Comparison of ENCODE assay signal across 11 cellular contexts in genomic region chr11:18171377-18172000, GRCh38. TPM values are rescaled to one million over a fixed set of nuclear protein-coding genes. Genes with fewer than 3 reads are reported as not detected.
DNase-seq lines count a peak whose midpoint lies in the region; ATAC-seq and TF ChIP-seq lines count a peak whose summit lies in the region.
"Had no signal": no experiment of that assay in that cellular context is flagged by ENCODE, and none has a peak within 500 bp of the region (broad histone marks: within the 10 kb centered on the region; RNA-seq: fewer than 3 reads in every experiment).

No MANE protein-coding gene starts in this region.

- no peaks in the 10 kb centered on the region for H3K9me3 Mint-ChIP-seq in HFFc6
- no peaks in the 10 kb centered on the region for H3K9me3 Mint-ChIP-seq in natural killer cell treated with Interleukin-12 subunit alpha and Interleukin-12 subunit beta and Interleukin-15 and Interleukin-18, amount 100 ng/mL, for 72 hours
- H3K9me3 Mint-ChIP-seq in activated T-cell treated with anti-CD3 and anti-CD28 coated beads, Interleukin-2, amount 50 U/mL, for 4 hours: no peaks in the 10 kb centered on the region
- H3K9me3 Mint-ChIP-seq: T-helper 1 cell treated with Interleukin-12 subunit alpha and Interleukin-12 subunit beta and Interleukin-4 antibody, amounts not matched to agents 30 μg/mL and 1 μg/mL, for 36 hours had no signal

- no peak overlapping the region for H3K4me3 Mint-ChIP-seq in HFFc6
- no peak overlapping the region for H3K4me3 Mint-ChIP-seq in natural killer cell treated with Interleukin-12 subunit alpha and Interleukin-12 subunit beta and Interleukin-15 and Interleukin-18, amount 100 ng/mL, for 72 hours
- no peak overlapping the region for H3K4me3 Mint-ChIP-seq in activated T-cell treated with anti-CD3 and anti-CD28 coated beads, Interleukin-2, amount 50 U/mL, for 4 hours
- H3K4me3 Mint-ChIP-seq: T-helper 1 cell treated with Interleukin-12 subunit alpha and Interleukin-12 subunit beta and Interleukin-4 antibody, amounts not matched to agents 30 μg/mL and 1 μg/mL, for 36 hours had no signal

- TF ChIP-seq CTCF in HFFc6 (IDR thresholded peaks at IDR 0.05): peak; percentile 80

- H3K4me1 ChIP-seq in SJCRH30: no peaks in the 10 kb centered on the region

- peaks cover 14% of the 10 kb centered on the region for H3K27me3 Mint-ChIP-seq in HFFc6 (ENCODE audit: insufficient read depth)
- H3K27me3 Mint-ChIP-seq in natural killer cell treated with Interleukin-12 subunit alpha and Interleukin-12 subunit beta and Interleukin-15 and Interleukin-18, amount 100 ng/mL, for 72 hours: peaks cover 13 to 28% of the 10 kb centered on the region in 2 donors
- peaks cover 19% of the 10 kb centered on the region for H3K27me3 Mint-ChIP-seq in activated T-cell treated with anti-CD3 and anti-CD28 coated beads, Interleukin-2, amount 50 U/mL, for 4 hours (ENCODE audit: low read depth)

- H3K36me3 ChIP-seq in SJCRH30: no peaks in the 10 kb centered on the region

- DNase-seq in DMS53 treated with DMSO at 0.1 percent for 48 hours (lab: John Stamatoyannopoulos, UW; ENCODE audit: unreplicated experiment) (peak; percentile 25), HFFc6 (peak; percentile 29), SJCRH30 (peak; percentile 33 to 56), iris pigment epithelial cell (ENCODE audit: low read depth) (peak; percentile 27)
- DNase-seq in natural killer cell treated with Interleukin-12 subunit alpha and Interleukin-12 subunit beta and Interleukin-15 and Interleukin-18, amount 100 ng/mL, for 72 hours (ENCODE audit: low spot score): no peak
- DNase-seq in activated CD8-positive, alpha-beta memory T cell treated with anti-CD3 and anti-CD28 coated beads, Interleukin-2, amount 50 U/mL, for 48 hours: no peak
- DNase-seq in activated T-cell treated with anti-CD3 and anti-CD28 coated beads, Interleukin-2, amount 50 U/mL, for 4 hours: no peak

- H3K9me3 ChIP-seq in SJCRH30 (replicated peaks): 0 out of 2 replicates have a peak, but pooled peaks cover 3% of the 10 kb centered on the region

- H3K36me3 Mint-ChIP-seq in HFFc6 (ENCODE audit: low read depth): no peaks in the 10 kb centered on the region
- no peaks in the 10 kb centered on the region for H3K36me3 Mint-ChIP-seq in natural killer cell treated with Interleukin-12 subunit alpha and Interleukin-12 subunit beta and Interleukin-15 and Interleukin-18, amount 100 ng/mL, for 72 hours
- no peaks in the 10 kb centered on the region for H3K36me3 Mint-ChIP-seq in activated T-cell treated with anti-CD3 and anti-CD28 coated beads, Interleukin-2, amount 50 U/mL, for 4 hours (ENCODE audit: insufficient read depth)

- ATAC-seq in natural killer cell treated with Interleukin-12 subunit alpha and Interleukin-12 subunit beta and Interleukin-15 and Interleukin-18, amount 100 ng/mL, for 72 hours: no peak
- no peak for ATAC-seq in activated T-cell treated with anti-CD3 and anti-CD28 coated beads, Interleukin-2, amount 50 U/mL, for 4 hours
- no peak for ATAC-seq in GM19324 (IDR thresholded peaks at IDR 0.05; ENCODE audit: low FRiP score, unreplicated experiment)
- ATAC-seq: left colon had no signal

- H3K27me3 ChIP-seq in SJCRH30: peaks cover 4% of the 10 kb centered on the region; the same call in 1 of the 2 replicates

- no peak overlapping the region for H3K27ac Mint-ChIP-seq in HFFc6
- H3K27ac Mint-ChIP-seq in natural killer cell treated with Interleukin-12 subunit alpha and Interleukin-12 subunit beta and Interleukin-15 and Interleukin-18, amount 100 ng/mL, for 72 hours: no peak overlapping the region
- H3K27ac Mint-ChIP-seq: T-helper 1 cell treated with Interleukin-12 subunit alpha and Interleukin-12 subunit beta and Interleukin-4 antibody, amounts not matched to agents 30 μg/mL and 1 μg/mL, for 36 hours had no signal

- no peak overlapping the region for H3K27ac ChIP-seq in SJCRH30

- H3K4me1 Mint-ChIP-seq in HFFc6 (ENCODE audit: low read depth): peaks cover 8% of the 10 kb centered on the region
- H3K4me1 Mint-ChIP-seq in natural killer cell treated with Interleukin-12 subunit alpha and Interleukin-12 subunit beta and Interleukin-15 and Interleukin-18, amount 100 ng/mL, for 72 hours (ENCODE audit: low read depth in 2 of 2): no peaks in the 10 kb centered on the region
- no peaks in the 10 kb centered on the region for H3K4me1 Mint-ChIP-seq in activated T-cell treated with anti-CD3 and anti-CD28 coated beads, Interleukin-2, amount 50 U/mL, for 4 hours (ENCODE audit: low read depth)

- no peak overlapping the region for H3K4me3 ChIP-seq in SJCRH30

RNA-seq across cellular contexts. Expression of gene MRGPRX4, which starts 1.1 kb away (rescaled TPM):
- not detected for total RNA-seq in HFFc6 (2021; fragmentation: NEBNext Ultra II Directional; extraction: Animal tissue kit (Norgen Biotek cat#: 25700))
- not detected in 2 replicates for total RNA-seq in SJCRH30 (2014; rRNA removed; shearing (Covaris generic))
- total RNA-seq in natural killer cell treated with Interleukin-12 subunit alpha and Interleukin-12 subunit beta and Interleukin-15 and Interleukin-18, amount 100 ng/mL, for 72 hours: not detected
- total RNA-seq in activated T-cell treated with anti-CD3 and anti-CD28 coated beads, Interleukin-2, amount 50 U/mL, for 4 hours: not detected
- total RNA-seq: left colon, urinary bladder had no signal

RNA-seq across cellular contexts. Expression of gene MRGPRX3, which starts 39.1 kb away (rescaled TPM):
- total RNA-seq in HFFc6 (2021; fragmentation: NEBNext Ultra II Directional; extraction: Animal tissue kit (Norgen Biotek cat#: 25700)): not detected
- not detected in 2 replicates for total RNA-seq in SJCRH30 (2014; rRNA removed; shearing (Covaris generic))
- not detected for total RNA-seq in natural killer cell treated with Interleukin-12 subunit alpha and Interleukin-12 subunit beta and Interleukin-15 and Interleukin-18, amount 100 ng/mL, for 72 hours
- total RNA-seq in activated T-cell treated with anti-CD3 and anti-CD28 coated beads, Interleukin-2, amount 50 U/mL, for 4 hours: not detected
- total RNA-seq: left colon, urinary bladder had no signal

Comparison
In these comparisons a context has a peak if more than half of its experiments do, and no peak if none do; other contexts are left out.
1. DNase-seq: peak in DMS53 treated with DMSO at 0.1 percent for 48 hours (single experiment), HFFc6 (single experiment), SJCRH30 (2 of 2) and iris pigment epithelial cell (single experiment); none in natural killer cell treated with Interleukin-12 subunit alpha and Interleukin-12 subunit beta and Interleukin-15 and Interleukin-18, amount 100 ng/mL, for 72 hours (single experiment), activated CD8-positive, alpha-beta memory T cell treated with anti-CD3 and anti-CD28 coated beads, Interleukin-2, amount 50 U/mL, for 48 hours (single experiment) and activated T-cell treated with anti-CD3 and anti-CD28 coated beads, Interleukin-2, amount 50 U/mL, for 4 hours (single experiment).